In the genomic region with DNA sequence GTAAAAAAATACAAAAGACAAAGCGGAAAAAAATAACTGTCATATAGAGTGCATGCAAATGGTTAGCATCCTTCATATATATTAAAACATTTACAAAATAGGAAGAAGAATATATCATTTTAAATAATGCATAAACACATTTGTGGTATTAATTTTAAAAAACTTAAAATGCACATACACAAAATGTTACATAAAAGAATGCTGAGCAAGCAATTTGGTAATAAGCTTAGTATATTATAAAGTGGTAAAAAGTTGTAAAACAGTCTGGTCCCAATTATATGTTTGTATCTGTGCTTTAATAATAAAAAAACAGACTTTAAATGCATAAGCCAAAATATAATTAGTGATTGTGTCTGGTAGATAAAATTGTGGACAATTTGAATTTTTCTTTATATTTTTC, we compare ENCODE assay signal across 20 cellular contexts.
DNase-seq lines count a peak whose midpoint lies in the region; ATAC-seq, FAIRE-seq and TF ChIP-seq lines count a peak whose summit lies in the region.
"Had no signal": no experiment of that assay in that cellular context is flagged by ENCODE, and none has a peak within 500 bp of the region (broad histone marks: within the 10 kb centered on the region; RNA-seq: fewer than 3 reads in every experiment).

No MANE protein-coding gene starts in this region.

- DNase-seq in HepG2 (ENCODE audit: low spot score) (no peak), right lobe of liver (no peak), SK-N-MC (ENCODE audit: low read depth, low spot score) (peak; percentile 32), Peyer's patch (no peak), foreskin keratinocyte (no peak), NCI-H2081 (lab: John Stamatoyannopoulos, UW) (no peak), heart right ventricle (no peak)
- DNase-seq: C1 segment of cervical spinal cord; Calu3; CD4-positive, alpha-beta memory T cell; COR-L47; DMS53; DMS79 treated with DMSO at 0.1 percent for 48 hours; GF-D8; GM23248; H9 had no signal

- TF ChIP-seq EP300 in HepG2 (IDR thresholded peaks at IDR 0.05; ENCODE audit: low read depth in 2 of 2, low read length in 2 of 2) (no peak), HepG2 (CRISPR knock-in tag; IDR thresholded peaks at IDR 0.05; ENCODE audit: borderline replicate concordance) (no peak)

- 10% methylated on average over 1 of the region's 1 CpG for WGBS in HepG2 (ENCODE audit: low lambda C conversion rate)
- WGBS in right lobe of liver (ENCODE audit: insufficient coverage, low coverage, low lambda C conversion rate, missing lambda C conversion rate): 80% methylated on average over 1 of the region's 1 CpG
- 95 to 98% methylated on average over 1 of the region's 1 CpG for WGBS in heart right ventricle, 2 donors

- TF ChIP-seq POLR2A in HepG2 (IDR thresholded peaks at IDR 0.05; ENCODE audit: insufficient read depth in 1 of 2, low read depth in 2 of 2, low read length in 2 of 2): no peak
- no peak for TF ChIP-seq POLR2A in right lobe of liver (IDR thresholded peaks at IDR 0.05)
- TF ChIP-seq POLR2A in Peyer's patch (IDR thresholded peaks at IDR 0.05): no peak

- no TSS peak for BruUV-seq in HepG2 (replicated peaks; lab: Mats Ljungman, UMichigan)

- H3K9ac ChIP-seq in HepG2 (ENCODE audit: insufficient read depth, low read depth, low read length) (no peak overlapping the region), SK-N-MC (ENCODE audit: insufficient read length) (no peak overlapping the region)
- H3K9ac ChIP-seq: GM23248 had no signal

- H3K9me3 ChIP-seq in HepG2 (ENCODE audit: low read length) (no peaks in the 10 kb centered on the region), right lobe of liver (no peaks in the 10 kb centered on the region), SK-N-MC (ENCODE audit: low read depth, low read length) (no peaks in the 10 kb centered on the region), Peyer's patch (no peaks in the 10 kb centered on the region), heart right ventricle (no peaks in the 10 kb centered on the region)

- CTCF ChIA-PET in HepG2 (lab: Yijun Ruan, JAX; ENCODE audit: low intra/inter-chr PET ratio, low total read pairs): no interaction called here

- no peaks in the 10 kb centered on the region for H3K79me2 ChIP-seq in HepG2 (ENCODE audit: insufficient read depth, low read length)

- no peak overlapping the region for H2AFZ ChIP-seq in HepG2 (ENCODE audit: low read length)
- H2AFZ ChIP-seq: GM23248 had no signal

- H3K27ac ChIP-seq in HepG2 (ENCODE audit: extremely low read length, insufficient read depth, low read length): no peak overlapping the region
- H3K27ac ChIP-seq in right lobe of liver: no peak overlapping the region
- peak overlapping the region; percentile 48; the same call in 1 of the 2 replicates for H3K27ac ChIP-seq in SK-N-MC
- H3K27ac ChIP-seq in Peyer's patch: no peak overlapping the region
- H3K27ac ChIP-seq in foreskin keratinocyte: no peak overlapping the region
- H3K27ac ChIP-seq in heart right ventricle: no peak overlapping the region
- H3K27ac ChIP-seq: 22Rv1, GM23248 had no signal

- ATAC-seq in HepG2: no peak
- ATAC-seq in right lobe of liver: no peak
- no peak for ATAC-seq in foreskin keratinocyte
- ATAC-seq in heart right ventricle: no peak
- ATAC-seq: HCT116 had no signal

- intact Hi-C loops in HepG2 (cut with micrococcal nuclease; ENCODE audit: unreplicated experiment) (no loop called here), right lobe of liver (cut with DNase I) (no loop called here), heart right ventricle (cut with DNase I) (no loop called here)

- H3K36me3 ChIP-seq in HepG2 (replicated peaks in 1 of 2; ENCODE audit: control insufficient read depth in 1 of 2, insufficient read depth in 2 of 2, low read length in 2 of 2) (no peaks in the 10 kb centered on the region), right lobe of liver (no peaks in the 10 kb centered on the region), SK-N-MC (ENCODE audit: insufficient read depth, low read length) (no peaks in the 10 kb centered on the region), Peyer's patch (no peaks in the 10 kb centered on the region), heart right ventricle (no peaks in the 10 kb centered on the region)

- H3K4me1 ChIP-seq in HepG2 (ENCODE audit: insufficient read depth, low read length) (no peaks in the 10 kb centered on the region), right lobe of liver (no peaks in the 10 kb centered on the region), Peyer's patch (no peaks in the 10 kb centered on the region), foreskin keratinocyte (no peaks in the 10 kb centered on the region), heart right ventricle (no peaks in the 10 kb centered on the region)

- POLR2A ChIA-PET in HepG2 (lab: Yijun Ruan, JAX): no interaction called here

- no peak for TF ChIP-seq CTCF in HepG2 (CRISPR knock-in tag; IDR thresholded peaks at IDR 0.05)
- TF ChIP-seq CTCF in right lobe of liver (IDR thresholded peaks at IDR 0.05): no peak
- TF ChIP-seq CTCF in Peyer's patch (IDR thresholded peaks at IDR 0.05): no peak
- no peak for TF ChIP-seq CTCF in foreskin keratinocyte (conservative IDR thresholded peaks at IDR 0.05)
- no peak for TF ChIP-seq CTCF in heart right ventricle (IDR thresholded peaks at IDR 0.05)

- no peak for TF ChIP-seq RAD21 in HepG2 (CRISPR knock-in tag; IDR thresholded peaks at IDR 0.05)

- H3K4me3 ChIP-seq in HepG2 (replicated peaks in 1 of 3; ENCODE audit: insufficient read depth in 1 of 3, low read depth in 2 of 3, low read length in 3 of 3): no peak overlapping the region
- no peak overlapping the region for H3K4me3 ChIP-seq in right lobe of liver
- no peak overlapping the region for H3K4me3 ChIP-seq in SK-N-MC
- no peak overlapping the region for H3K4me3 ChIP-seq in Peyer's patch
- H3K4me3 ChIP-seq in heart right ventricle: no peak overlapping the region
- H3K4me3 ChIP-seq: GM23248 had no signal

- no peaks in the 10 kb centered on the region for H3K27me3 ChIP-seq in HepG2 (ENCODE audit: control insufficient read depth in 1 of 2, insufficient read depth in 2 of 2, low read length in 2 of 2)
- H3K27me3 ChIP-seq in right lobe of liver: no peaks in the 10 kb centered on the region
- no peaks in the 10 kb centered on the region for H3K27me3 ChIP-seq in Peyer's patch
- no peaks in the 10 kb centered on the region for H3K27me3 ChIP-seq in foreskin keratinocyte
- no peaks in the 10 kb centered on the region for H3K27me3 ChIP-seq in heart right ventricle

- in situ Hi-C loops in HepG2 (cut with HindIII; ENCODE audit: extremely low pct_ligation_motif_present, low pct_unique_long_range_greater_than_20kb): no loop called here

- FAIRE-seq in HepG2 (lab: Jason Lieb, UNC) (no peak), endometrium (lab: Jason Lieb, UNC) (peak; percentile 15)
- FAIRE-seq: GM12891 had no signal

- H4K20me1 ChIP-seq in HepG2 (ENCODE audit: insufficient read depth, low read length): no peaks in the 10 kb centered on the region

- no peak overlapping the region for H3K4me2 ChIP-seq in HepG2 (ENCODE audit: low read depth, low read length)

TF ChIP-seq in HepG2, 621 proteins besides CTCF, POLR2A, EP300 and RAD21:
- TF ChIP-seq ARID2 (CRISPR knock-in tag; IDR thresholded peaks at IDR 0.05; ENCODE audit: borderline replicate concordance) (no peak), MAFF (IDR thresholded peaks at IDR 0.05; ENCODE audit: low read depth, low read length) (peak; percentile 93), ZSCAN31 (CRISPR knock-in tag; IDR thresholded peaks at IDR 0.05; ENCODE audit: low read depth) (no peak), ZBTB7B (CRISPR knock-in tag; IDR thresholded peaks at IDR 0.05) (no peak), BRCA1 (CRISPR knock-in tag; IDR thresholded peaks at IDR 0.05) (no peak), ZNF329 (CRISPR knock-in tag; IDR thresholded peaks at IDR 0.05; ENCODE audit: low read depth) (no peak), ZNF570 (CRISPR knock-in tag; IDR thresholded peaks at IDR 0.05; ENCODE audit: borderline replicate concordance) (no peak), CCAR2 (optimal IDR thresholded peaks at IDR 0.05; ENCODE audit: low read depth, low read length) (no peak), ZNF160 (CRISPR knock-in tag; IDR thresholded peaks at IDR 0.05) (no peak), DMAP1 (CRISPR knock-in tag; IDR thresholded peaks at IDR 0.05) (no peak), SRSF1 (optimal IDR thresholded peaks at IDR 0.05; ENCODE audit: low read depth, low read length) (no peak), MIXL1 (CRISPR knock-in tag; IDR thresholded peaks at IDR 0.05) (no peak), MAFK (conservative IDR thresholded peaks at IDR 0.05 in 1 of 2, IDR thresholded peaks at IDR 0.05 in 1 of 2; ENCODE audit: low read length in 2 of 2) (peak; percentile 87 to 97)
- TF ChIP-seq, protein P1, sequence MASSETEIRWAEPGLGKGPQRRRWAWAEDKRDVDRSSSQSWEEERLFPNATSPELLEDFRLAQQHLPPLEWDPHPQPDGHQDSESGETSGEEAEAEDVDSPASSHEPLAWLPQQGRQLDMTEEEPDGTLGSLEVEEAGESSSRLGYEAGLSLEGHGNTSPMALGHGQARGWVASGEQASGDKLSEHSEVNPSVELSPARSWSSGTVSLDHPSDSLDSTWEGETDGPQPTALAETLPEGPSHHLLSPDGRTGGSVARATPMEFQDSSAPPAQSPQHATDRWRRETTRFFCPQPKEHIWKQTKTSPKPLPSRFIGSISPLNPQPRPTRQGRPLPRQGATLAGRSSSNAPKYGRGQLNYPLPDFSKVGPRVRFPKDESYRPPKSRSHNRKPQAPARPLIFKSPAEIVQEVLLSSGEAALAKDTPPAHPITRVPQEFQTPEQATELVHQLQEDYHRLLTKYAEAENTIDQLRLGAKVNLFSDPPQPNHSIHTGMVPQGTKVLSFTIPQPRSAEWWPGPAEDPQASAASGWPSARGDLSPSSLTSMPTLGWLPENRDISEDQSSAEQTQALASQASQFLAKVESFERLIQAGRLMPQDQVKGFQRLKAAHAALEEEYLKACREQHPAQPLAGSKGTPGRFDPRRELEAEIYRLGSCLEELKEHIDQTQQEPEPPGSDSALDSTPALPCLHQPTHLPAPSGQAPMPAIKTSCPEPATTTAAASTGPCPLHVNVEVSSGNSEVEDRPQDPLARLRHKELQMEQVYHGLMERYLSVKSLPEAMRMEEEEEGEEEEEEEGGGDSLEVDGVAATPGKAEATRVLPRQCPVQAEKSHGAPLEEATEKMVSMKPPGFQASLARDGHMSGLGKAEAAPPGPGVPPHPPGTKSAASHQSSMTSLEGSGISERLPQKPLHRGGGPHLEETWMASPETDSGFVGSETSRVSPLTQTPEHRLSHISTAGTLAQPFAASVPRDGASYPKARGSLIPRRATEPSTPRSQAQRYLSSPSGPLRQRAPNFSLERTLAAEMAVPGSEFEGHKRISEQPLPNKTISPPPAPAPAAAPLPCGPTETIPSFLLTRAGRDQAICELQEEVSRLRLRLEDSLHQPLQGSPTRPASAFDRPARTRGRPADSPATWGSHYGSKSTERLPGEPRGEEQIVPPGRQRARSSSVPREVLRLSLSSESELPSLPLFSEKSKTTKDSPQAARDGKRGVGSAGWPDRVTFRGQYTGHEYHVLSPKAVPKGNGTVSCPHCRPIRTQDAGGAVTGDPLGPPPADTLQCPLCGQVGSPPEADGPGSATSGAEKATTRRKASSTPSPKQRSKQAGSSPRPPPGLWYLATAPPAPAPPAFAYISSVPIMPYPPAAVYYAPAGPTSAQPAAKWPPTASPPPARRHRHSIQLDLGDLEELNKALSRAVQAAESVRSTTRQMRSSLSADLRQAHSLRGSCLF (CRISPR knock-in tag; IDR thresholded peaks at IDR 0.05; ENCODE audit: borderline replicate concordance): no peak
